In genomic region chr15:50821476-50821875, GRCh38 we compare ENCODE assay signal across 8 cellular contexts.
"Had no signal": no experiment of that assay in that cellular context is flagged by ENCODE, and none has a peak within 500 bp of the region (broad histone marks: within the 10 kb centered on the region; RNA-seq: fewer than 3 reads in every experiment).

No MANE protein-coding gene starts in this region.

- FAIRE-seq: G401.6, GM12878, GM12891, GM12892, GM18507, GM19239 had no signal

- H3K4me3 ChIP-seq: GM12878 had no signal

- DNase-seq: GDM1, GF-D8 had no signal

- ATAC-seq: GM12878 had no signal
